In genomic region chr2:27086090-27086721, GRCh38 we compare ENCODE assay signal across 1 cellular context.
TF ChIP-seq lines count a peak whose summit lies in the region.

No MANE protein-coding gene starts in this region.

TF ChIP-seq in HepG2, 621 proteins besides CTCF, POLR2A, EP300 and RAD21 (continued from another document and continues in another):
- TF ChIP-seq IRF1 (CRISPR knock-in tag; IDR thresholded peaks at IDR 0.05; ENCODE audit: low read depth) (0 out of 2 replicates have a peak, but pooled peaks have one; percentile 12), MAFK (conservative IDR thresholded peaks at IDR 0.05 in 1 of 2, IDR thresholded peaks at IDR 0.05 in 1 of 2; ENCODE audit: low read length in 2 of 2) (no peak), ZMYM3 (CRISPR knock-in tag; IDR thresholded peaks at IDR 0.05) (no peak), ZBTB4 (CRISPR knock-in tag; IDR thresholded peaks at IDR 0.05; ENCODE audit: borderline replicate concordance) (no peak), FOXA3 (CRISPR knock-in tag; IDR thresholded peaks at IDR 0.05) (peak; percentile 72), AFF4 (CRISPR knock-in tag; IDR thresholded peaks at IDR 0.05) (no peak), KDM2A (CRISPR knock-in tag; IDR thresholded peaks at IDR 0.05; ENCODE audit: borderline replicate concordance, low read depth) (peak; percentile 96), IRX3 (CRISPR knock-in tag; IDR thresholded peaks at IDR 0.05; ENCODE audit: borderline replicate concordance, low read depth) (0 out of 2 replicates have a peak, but pooled peaks have one; percentile 10), ZNF382 (CRISPR knock-in tag; IDR thresholded peaks at IDR 0.05; ENCODE audit: borderline replicate concordance) (no peak), ZNF282 (IDR thresholded peaks at IDR 0.05; ENCODE audit: partially characterized antibody) (no peak), GZF1 (CRISPR knock-in tag; IDR thresholded peaks at IDR 0.05) (peak; percentile 73; the same call in 1 of the 2 replicates), SMYD3 (CRISPR knock-in tag; IDR thresholded peaks at IDR 0.05) (no peak), RBM22 (optimal IDR thresholded peaks at IDR 0.05; ENCODE audit: low read length) (no peak), ZNF776 (CRISPR knock-in tag; IDR thresholded peaks at IDR 0.05) (no peak; the same call in 1 of the 2 replicates), ZNF335 (CRISPR knock-in tag; IDR thresholded peaks at IDR 0.05) (peak; percentile 61; the same call in 1 of the 2 replicates), U2AF2 (IDR thresholded peaks at IDR 0.05; ENCODE audit: low read depth, low read length) (no peak), MYNN (CRISPR knock-in tag; IDR thresholded peaks at IDR 0.05; ENCODE audit: low read depth) (peak; percentile 78; the same call in 1 of the 2 replicates), RARG (CRISPR knock-in tag; IDR thresholded peaks at IDR 0.05; ENCODE audit: low read depth) (peak; percentile 74; the same call in 1 of the 2 replicates), ARID3A (IDR thresholded peaks at IDR 0.05; ENCODE audit: low read depth, low read length) (0 out of 2 replicates have a peak, but pooled peaks have one; percentile 1), HNF1B (CRISPR knock-in tag; IDR thresholded peaks at IDR 0.05) (peak; percentile 75), ZNF496 (CRISPR knock-in tag; IDR thresholded peaks at IDR 0.05; ENCODE audit: insufficient replicate concordance) (no peak), CREBL2 (CRISPR knock-in tag; IDR thresholded peaks at IDR 0.05; ENCODE audit: borderline replicate concordance) (no peak; the same call in 1 of the 2 replicates), MTERF4 (CRISPR knock-in tag; IDR thresholded peaks at IDR 0.05) (peak; percentile 98), PLRG1 (conservative IDR thresholded peaks at IDR 0.05) (no peak), AGO2 (optimal IDR thresholded peaks at IDR 0.05; ENCODE audit: low read depth, low read length) (peak; percentile 82), PRPF4 (IDR thresholded peaks at IDR 0.05; ENCODE audit: low read depth, low read length, poor library complexity, severe bottlenecking) (no peak), ZNF121 (CRISPR knock-in tag; IDR thresholded peaks at IDR 0.05) (no peak), ZNF773 (CRISPR knock-in tag; IDR thresholded peaks at IDR 0.05; ENCODE audit: borderline replicate concordance) (no peak), ZNF850 (CRISPR knock-in tag; conservative IDR thresholded peaks at IDR 0.05) (no peak), ZNF317 (CRISPR knock-in tag; IDR thresholded peaks at IDR 0.05) (no peak), ZBTB21 (CRISPR knock-in tag; IDR thresholded peaks at IDR 0.05) (0 out of 2 replicates have a peak, but pooled peaks have one; percentile 6), ZNF770 (CRISPR knock-in tag; IDR thresholded peaks at IDR 0.05) (no peak; the same call in 1 of the 2 replicates), LRRFIP1 (CRISPR knock-in tag; conservative IDR thresholded peaks at IDR 0.05) (no peak), ZNF678 (CRISPR knock-in tag; IDR thresholded peaks at IDR 0.05) (no peak; the same call in 1 of the 2 replicates)
